15 cellular contexts compared by ENCODE assay signal in genomic region chr13:76982051-76982450, GRCh38. TPM values are rescaled to one million over a fixed set of nuclear protein-coding genes. Genes with fewer than 3 reads are reported as not detected.
DNase-seq lines count a peak whose midpoint lies in the region; ATAC-seq lines count a peak whose summit lies in the region.
"Had no signal": no experiment of that assay in that cellular context is flagged by ENCODE, and none has a peak within 500 bp of the region (broad histone marks: within the 10 kb centered on the region; RNA-seq: fewer than 3 reads in every experiment).

No MANE protein-coding gene starts in this region.

- DNase-seq in activated naive CD4-positive, alpha-beta T cell (lab: John Stamatoyannopoulos, UW) = no peak
- DNase-seq in NCI-H524 (lab: John Stamatoyannopoulos, UW) (peak; percentile 6 to 67), NCI-H82 treated with DMSO at 0.1 percent for 48 hours (lab: John Stamatoyannopoulos, UW; ENCODE audit: unreplicated experiment) (peak; percentile 38), left colon (no peak), cerebellum (ENCODE audit: low spot score) (no peak)
- DNase-seq: BE2C; Caco-2; CD8-positive, alpha-beta memory T cell; GF-D8; GM23248; IMR-90 had no signal

- H3K4me1 Mint-ChIP-seq in activated naive CD4-positive, alpha-beta T cell treated with anti-CD3 and anti-CD28 coated beads, Interleukin-2, amount 50 U/mL, for 24 hours = peaks cover 5% of the 10 kb centered on the region

- intact Hi-C loops in left colon (cut with DNase I, micrococcal nuclease) = no loop called here

- H3K27ac Mint-ChIP-seq in activated naive CD4-positive, alpha-beta T cell treated with anti-CD3 and anti-CD28 coated beads, Interleukin-2, amount 50 U/mL, for 24 hours = peak overlapping the region; percentile 57
- H3K27ac Mint-ChIP-seq: CD8-positive, alpha-beta memory T cell had no signal

- H3K9me3 Mint-ChIP-seq in activated naive CD4-positive, alpha-beta T cell treated with anti-CD3 and anti-CD28 coated beads, Interleukin-2, amount 50 U/mL, for 24 hours = no peaks in the 10 kb centered on the region

- peaks cover 13% of the 10 kb centered on the region for H3K27me3 Mint-ChIP-seq in activated naive CD4-positive, alpha-beta T cell treated with anti-CD3 and anti-CD28 coated beads, Interleukin-2, amount 50 U/mL, for 24 hours

- ATAC-seq in left colon = peak; percentile 23
- ATAC-seq in HG03039 (IDR thresholded peaks at IDR 0.05; ENCODE audit: unreplicated experiment) = no peak
- ATAC-seq: A549, HCT116 had no signal

- H3K4me3 Mint-ChIP-seq in activated naive CD4-positive, alpha-beta T cell treated with anti-CD3 and anti-CD28 coated beads, Interleukin-2, amount 50 U/mL, for 24 hours = no peak overlapping the region
- H3K4me3 Mint-ChIP-seq: CD8-positive, alpha-beta memory T cell had no signal

- peaks cover 1% of the 10 kb centered on the region for H3K36me3 Mint-ChIP-seq in activated naive CD4-positive, alpha-beta T cell treated with anti-CD3 and anti-CD28 coated beads, Interleukin-2, amount 50 U/mL, for 24 hours
- H3K36me3 Mint-ChIP-seq: CD8-positive, alpha-beta memory T cell had no signal

RNA-seq across cellular contexts. Expression of gene CLN5, which starts 9.8 kb away (rescaled TPM):
- 10 to 100 TPM; 18.1 to 30.4 TPM for total RNA-seq in left colon
- 19.1 TPM for total RNA-seq in cerebellum

RNA-seq across cellular contexts. Expression of gene ACOD1, which starts 33.7 kb away (rescaled TPM):
- total RNA-seq in left colon = not detected
- not detected for total RNA-seq in cerebellum
- total RNA-seq: Caco-2; CD8-positive, alpha-beta memory T cell; GM23248; IMR-90 had no signal

RNA-seq across cellular contexts. Expression of gene FBXL3, which starts 44.9 kb away (rescaled TPM):
- 10 to 100 TPM; 37.7 to 52.0 TPM for total RNA-seq in left colon
- total RNA-seq in cerebellum = 80.1 TPM

Comparison
In these comparisons a context has a peak if more than half of its experiments do, and no peak if none do; other contexts are left out.
1. DNase-seq: peak in NCI-H524 (2 of 2) and NCI-H82 treated with DMSO at 0.1 percent for 48 hours (single experiment); none in activated naive CD4-positive, alpha-beta T cell (0 of 4), left colon (0 of 2) and cerebellum (single experiment).